In the genomic region with DNA sequence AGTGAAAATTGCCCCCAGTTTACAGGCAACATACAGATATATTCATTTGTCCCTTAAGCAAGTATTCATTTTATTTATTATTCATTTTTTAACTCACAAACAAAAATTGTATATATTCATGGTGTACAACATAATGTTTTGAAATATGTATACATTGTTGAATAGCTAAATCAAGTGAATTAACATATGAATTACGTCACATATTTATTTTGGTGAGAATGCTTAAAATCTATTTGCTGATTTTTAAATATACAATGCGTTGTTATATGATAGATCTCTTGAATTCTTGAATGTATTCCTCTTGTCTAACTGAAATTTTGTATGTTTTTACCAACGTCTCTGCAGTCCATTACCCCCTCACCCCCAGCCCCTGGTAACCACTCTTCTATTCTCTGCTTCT, we compare ENCODE assay signal across 34 cellular contexts.
"Had no signal": no experiment of that assay in that cellular context is flagged by ENCODE, and none has a peak within 500 bp of the region (broad histone marks: within the 10 kb centered on the region; RNA-seq: fewer than 3 reads in every experiment).

No MANE protein-coding gene starts in this region.

- H3K4me3 ChIP-seq: adrenal gland, ascending aorta, body of pancreas, breast epithelium, cardiac muscle cell had no signal

- ATAC-seq: activated naive CD4-positive, alpha-beta T cell treated with anti-CD3 and anti-CD28 coated beads, Interleukin-2, amount 50 U/mL, for 72 hours; activated naive CD8-positive, alpha-beta T cell treated with anti-CD3 and anti-CD28 coated beads, Interleukin-2, amount 50 U/mL, for 24 hours; activated T-cell treated with anti-CD3 and anti-CD28 coated beads, Interleukin-2, amount 50 U/mL, for 4 hours; activated T-cell treated with anti-CD3 and anti-CD28 coated beads, Interleukin-2, amount 50 U/mL, for 72 hours; activated T-helper 17 cell treated with anti-CD3 and anti-CD28 coated beads, Interleukin-2, amount 50 U/mL, for 72 hours; body of pancreas had no signal

- H3K27ac ChIP-seq: adrenal gland, ascending aorta, body of pancreas, brain microvascular endothelial cell, breast epithelium, cardiac muscle cell had no signal

- H3K4me1 ChIP-seq: adrenal gland, ascending aorta, body of pancreas, breast epithelium had no signal

- H3K9me3 ChIP-seq: adrenal gland, body of pancreas had no signal

- H3K27me3 ChIP-seq: adrenal gland, ascending aorta, body of pancreas, brain microvascular endothelial cell, breast epithelium, cardiac muscle cell had no signal

- H3K36me3 ChIP-seq: adrenal gland, ascending aorta, brain microvascular endothelial cell, breast epithelium, cardiac muscle cell had no signal

- FAIRE-seq: astrocyte, bronchial epithelial cell had no signal

- DNase-seq: activated effector memory CD4-positive, alpha-beta T cell treated with anti-CD3 and anti-CD28 coated beads, Interleukin-2, amount 50 U/mL, for 16 hours; activated effector memory CD4-positive, alpha-beta T cell treated with Interleukin-2 at 50 U/mL for 16 hours; activated gamma-delta T cell; activated gamma-delta T cell treated with Interleukin-2 at 50 U/mL for 16 hours; activated naive CD4-positive, alpha-beta T cell; activated naive CD4-positive, alpha-beta T cell treated with anti-CD3 and anti-CD28 coated beads for 36 hours; activated naive CD4-positive, alpha-beta T cell treated with anti-CD3 and anti-CD28 coated beads, Interleukin-2, amount 10 ng/mL, durations not matched to agents 7 days and 5 days; activated naive CD4-positive, alpha-beta T cell treated with anti-CD3 and anti-CD28 coated beads, Interleukin-2, amount 50 U/mL, for 16 hours; activated naive CD4-positive, alpha-beta T cell treated with Interleukin-2 at 50 U/mL for 16 hours; activated naive CD8-positive, alpha-beta T cell treated with anti-CD3 and anti-CD28 coated beads for 36 hours; activated naive CD8-positive, alpha-beta T cell treated with anti-CD3 and anti-CD28 coated beads, Interleukin-2, amount 10 ng/mL, durations not matched to agents 7 days and 5 days; activated naive CD8-positive, alpha-beta T cell treated with anti-CD3 and anti-CD28 coated beads, Interleukin-2, amount 50 U/mL, for 24 hours; activated T-cell treated with anti-CD3 and anti-CD28 coated beads, Interleukin-2, amount 50 U/mL, for 1 hour; activated T-cell treated with anti-CD3 and anti-CD28 coated beads, Interleukin-2, amount 50 U/mL, for 24 hours; activated T-cell treated with anti-CD3 and anti-CD28 coated beads, Interleukin-2, amount 50 U/mL, for 4 hours; activated T-cell treated with anti-CD3 and anti-CD28 coated beads, Interleukin-2, amount 50 U/mL, for 48 hours; activated T-cell treated with anti-CD3 and anti-CD28 coated beads, Interleukin-2, amount 50 U/mL, for 72 hours; adrenal gland; amniotic stem cell; amygdala; anterior cingulate cortex; aorta; body of pancreas; brain microvascular endothelial cell; caudate nucleus; central memory CD4-positive, alpha-beta T cell; cerebellar nuclear complex had no signal
